In genomic region chr14:26531894-26532293, GRCh38 we compare ENCODE assay signal across 17 cellular contexts.
DNase-seq lines count a peak whose midpoint lies in the region; ATAC-seq and TF ChIP-seq lines count a peak whose summit lies in the region.
"Had no signal": no experiment of that assay in that cellular context is flagged by ENCODE, and none has a peak within 500 bp of the region (broad histone marks: within the 10 kb centered on the region; RNA-seq: fewer than 3 reads in every experiment).

No MANE protein-coding gene starts in this region.

- DNase-seq in AG20443 (ENCODE audit: low spot score) (peak; percentile 16), IMR-90 (peak; percentile 81), cardiac fibroblast (ENCODE audit: low read depth in 2 of 2) (peak; percentile 68 to 70), mesendoderm (peak; percentile 25), prostate gland (ENCODE audit: low spot score) (no peak), substantia nigra (lab: John Stamatoyannopoulos, UW) (no peak), left ventricle myocardium inferior (no peak)
- DNase-seq: activated naive CD4-positive, alpha-beta T cell treated with Interleukin-2 at 50 U/mL for 16 hours; CD8-positive, alpha-beta memory T cell; NCI-H1436; NCI-H526 treated with DMSO at 0.1 percent for 48 hours; Right ventricle myocardium superior; stimulated activated CD4-positive, alpha-beta T cell treated with anti-CD3 and anti-CD28 coated beads, Interleukin-4, amount 100 ng/mL, for 24 hours; stimulated activated naive CD8-positive, alpha-beta T cell treated with anti-CD3 and anti-CD28 coated beads, Interleukin-15, Interleukin-2, amounts not matched to agents 100 U/mL and 50 U/mL, for 24 hours had no signal

- no peak overlapping the region for H3K23ac ChIP-seq in IMR-90 (ENCODE audit: low read depth, low read length)
- H3K23ac ChIP-seq in mesendoderm (ENCODE audit: low read length) = no peak overlapping the region

- H3K4me2 ChIP-seq in IMR-90 (ENCODE audit: low read depth, low read length) (no peak overlapping the region; the same call in 1 of the 2 replicates), mesendoderm (ENCODE audit: low read length) (no peak overlapping the region)

- peak; percentile 37 for TF ChIP-seq RAD21 in IMR-90 (IDR thresholded peaks at IDR 0.05; ENCODE audit: low read length)

- H4K91ac ChIP-seq in IMR-90 (ENCODE audit: insufficient read depth, low read depth, low read length) = no peak overlapping the region

- H2BK120ac ChIP-seq in IMR-90 (ENCODE audit: low read depth, low read length) = no peak overlapping the region
- H2BK120ac ChIP-seq in mesendoderm (ENCODE audit: low read depth, low read length) = no peak overlapping the region

- no peak for TF ChIP-seq POLR2A in IMR-90 (IDR thresholded peaks at IDR 0.05; ENCODE audit: low read depth, low read length)
- no peak for TF ChIP-seq POLR2A in prostate gland (IDR thresholded peaks at IDR 0.05)

- CTCF ChIA-PET in IMR-90 (lab: Yijun Ruan, JAX) = no interaction called here

- no peaks in the 10 kb centered on the region for H3K79me1 ChIP-seq in IMR-90 (ENCODE audit: low read depth in 1 of 2, low read length in 2 of 2)
- no peaks in the 10 kb centered on the region for H3K79me1 ChIP-seq in mesendoderm (ENCODE audit: low read length)

- H3K27ac ChIP-seq in IMR-90 (ENCODE audit: insufficient read depth, low read length) = no peak overlapping the region
- H3K27ac ChIP-seq in mesendoderm (ENCODE audit: low read depth, low read length) = no peak overlapping the region
- H3K27ac ChIP-seq in prostate gland = no peak overlapping the region
- no peak overlapping the region for H3K27ac ChIP-seq in substantia nigra (ENCODE audit: low read depth, low read length, poor library complexity, severe bottlenecking)
- no peak overlapping the region for H3K27ac ChIP-seq in left ventricle myocardium inferior (replicated peaks)
- H3K27ac ChIP-seq: coronary artery, gastroesophageal sphincter had no signal

- BruUV-seq in IMR-90 (replicated peaks; lab: Mats Ljungman, UMichigan) = no TSS peak

- H3K4me1 ChIP-seq in IMR-90 (ENCODE audit: control insufficient read depth, insufficient read depth, low read length) (0 out of 2 replicates have a peak, but pooled peaks cover 2% of the 10 kb centered on the region), mesendoderm (ENCODE audit: control insufficient read depth, low read depth, low read length) (no peaks in the 10 kb centered on the region), prostate gland (replicated peaks) (no peaks in the 10 kb centered on the region), left ventricle myocardium inferior (no peaks in the 10 kb centered on the region)
- H3K4me1 ChIP-seq: gastroesophageal sphincter had no signal

- H3K9me3 ChIP-seq in IMR-90 (ENCODE audit: control insufficient read depth, insufficient read depth, low read length) = no peaks in the 10 kb centered on the region
- H3K9me3 ChIP-seq in prostate gland = no peaks in the 10 kb centered on the region
- H3K9me3 ChIP-seq in left ventricle myocardium inferior (replicated peaks) = no peaks in the 10 kb centered on the region
- H3K9me3 ChIP-seq: gastroesophageal sphincter had no signal

- dilution Hi-C loops in IMR-90 (cut with HindIII; ENCODE audit: low sequenced_read_pairs, unreplicated experiment) = no loop called here

- POLR2A ChIA-PET in IMR-90 (lab: Charles Lee; ENCODE audit: unreplicated experiment) = no interaction called here

- no peak overlapping the region for H2BK5ac ChIP-seq in IMR-90 (ENCODE audit: low read depth, low read length, poor library complexity, severe bottlenecking)
- H2BK5ac ChIP-seq in mesendoderm (ENCODE audit: low read length) = no peak overlapping the region

- no peak overlapping the region for H3K18ac ChIP-seq in IMR-90 (ENCODE audit: low read depth, low read length)
- no peak overlapping the region for H3K18ac ChIP-seq in mesendoderm (ENCODE audit: low read length)

- H3K4me3 ChIP-seq in IMR-90 (ENCODE audit: insufficient read depth, low read depth, low read length) (no peak overlapping the region), cardiac fibroblast (replicated peaks in 1 of 2; ENCODE audit: low read depth in 2 of 2, low read length in 2 of 2) (no peak overlapping the region), mesendoderm (ENCODE audit: low read length) (no peak overlapping the region), prostate gland (no peak overlapping the region), left ventricle myocardium inferior (no peak overlapping the region)
- H3K4me3 ChIP-seq: coronary artery, gastroesophageal sphincter had no signal

- no peak overlapping the region for H2AFZ ChIP-seq in IMR-90 (replicated peaks; ENCODE audit: low read length, poor library complexity)

- H3K27me3 ChIP-seq in IMR-90 (ENCODE audit: control insufficient read depth, insufficient read depth, low read length) (no peaks in the 10 kb centered on the region), mesendoderm (ENCODE audit: insufficient read depth, low read length, poor library complexity) (no peaks in the 10 kb centered on the region), prostate gland (replicated peaks; ENCODE audit: insufficient read depth) (no peaks in the 10 kb centered on the region), left ventricle myocardium inferior (ENCODE audit: low read depth) (no peaks in the 10 kb centered on the region)
- H3K27me3 ChIP-seq: gastroesophageal sphincter had no signal

- no peaks in the 10 kb centered on the region for H3K9me1 ChIP-seq in IMR-90 (ENCODE audit: insufficient read depth, low read length)

- H2AK5ac ChIP-seq in IMR-90 (ENCODE audit: low read depth, low read length) = no peak overlapping the region
- no peak overlapping the region for H2AK5ac ChIP-seq in mesendoderm (ENCODE audit: low read length)

- H4K20me1 ChIP-seq in IMR-90 (ENCODE audit: insufficient read depth, low read length) = no peaks in the 10 kb centered on the region

- no peak overlapping the region for H2BK15ac ChIP-seq in IMR-90 (ENCODE audit: low read depth, low read length)
- H2BK15ac ChIP-seq in mesendoderm (replicated peaks; ENCODE audit: low read depth) = no peak overlapping the region

- ATAC-seq in IMR-90 (ENCODE audit: low read depth) = peak; percentile 98
- no peak for ATAC-seq in HG03045 (IDR thresholded peaks at IDR 0.05; ENCODE audit: unreplicated experiment)
- ATAC-seq: gastroesophageal sphincter; stimulated activated naive CD8-positive, alpha-beta T cell treated with anti-CD3 and anti-CD28 coated beads, Interleukin-15, Interleukin-2, amounts not matched to agents 100 U/mL and 50 U/mL, for 24 hours had no signal

- H4K5ac ChIP-seq in IMR-90 (ENCODE audit: low read depth, low read length) = no peak overlapping the region
- no peak overlapping the region for H4K5ac ChIP-seq in mesendoderm (ENCODE audit: low read length)

- H4K8ac ChIP-seq in IMR-90 (ENCODE audit: low read depth in 2 of 2, low read length in 2 of 2) (no peak overlapping the region), mesendoderm (ENCODE audit: low read depth, low read length) (no peak overlapping the region)

- intact Hi-C loops in IMR-90 (cut with micrococcal nuclease) (no loop called here), prostate gland (cut with DNase I) (no loop called here), left ventricle myocardium inferior (cut with micrococcal nuclease) (no loop called here)

- H3K56ac ChIP-seq in IMR-90 (ENCODE audit: extremely low read depth, insufficient read depth, low read length) (no peak overlapping the region), mesendoderm (ENCODE audit: low read length) (no peak overlapping the region)

- no peak overlapping the region for H2AK9ac ChIP-seq in IMR-90 (replicated peaks; ENCODE audit: low read depth, low read length, poor library complexity)

- H3K36me3 ChIP-seq in IMR-90 (ENCODE audit: control insufficient read depth, insufficient read depth, low read length) (no peaks in the 10 kb centered on the region), mesendoderm (ENCODE audit: control insufficient read depth, insufficient read depth, low read length) (no peaks in the 10 kb centered on the region), prostate gland (no peaks in the 10 kb centered on the region), left ventricle myocardium inferior (no peaks in the 10 kb centered on the region)
- H3K36me3 ChIP-seq: gastroesophageal sphincter had no signal

- H3K9ac ChIP-seq in IMR-90 (ENCODE audit: low read depth, low read length) (no peak overlapping the region), mesendoderm (ENCODE audit: low read length) (no peak overlapping the region)

- no peak overlapping the region for H3K4ac ChIP-seq in IMR-90 (ENCODE audit: low read depth, low read length)
- no peak overlapping the region for H3K4ac ChIP-seq in mesendoderm (ENCODE audit: low read depth, low read length)

- in situ Hi-C loops in IMR-90 (cut with MboI; ENCODE audit: low sequenced_read_pairs) = no loop called here

- H3K14ac ChIP-seq in IMR-90 (replicated peaks; ENCODE audit: low read depth, low read length) = no peak overlapping the region

- no CpG with 5 or more reads among the region's 3 CpGs for WGBS in IMR-90 (ENCODE audit: extremely low coverage in 2 of 2, insufficient read length in 1 of 2), 2 experiments
- WGBS in mesendoderm (ENCODE audit: extremely low coverage, insufficient coverage, low lambda C conversion rate) = no CpG with 5 or more reads among the region's 3 CpGs
- WGBS in prostate gland = 79% methylated on average over 3 of the region's 3 CpGs

- H3K79me2 ChIP-seq in mesendoderm (ENCODE audit: control insufficient read depth, insufficient read depth, low read length) = no peaks in the 10 kb centered on the region

- TF ChIP-seq CTCF in IMR-90 (conservative IDR thresholded peaks at IDR 0.05; ENCODE audit: low read depth, low read length) (peak; percentile 62), cardiac fibroblast (IDR thresholded peaks at IDR 0.05; ENCODE audit: low read depth, low read length) (peak; percentile 38), prostate gland (IDR thresholded peaks at IDR 0.05) (no peak), left ventricle myocardium inferior (IDR thresholded peaks at IDR 0.05; ENCODE audit: borderline replicate concordance) (no peak)

- H2BK20ac ChIP-seq in IMR-90 (ENCODE audit: low read depth, low read length) = no peak overlapping the region

TF ChIP-seq in IMR-90, 13 proteins besides CTCF, POLR2A, EP300 and RAD21:
- TF ChIP-seq CEBPB (IDR thresholded peaks at IDR 0.05; ENCODE audit: low read depth, low read length) (peak; percentile 53; the same call in 1 of the 2 replicates), MXI1 (IDR thresholded peaks at IDR 0.05; ENCODE audit: borderline replicate concordance, low read depth, low read length) (no peak), FOS (IDR thresholded peaks at IDR 0.05; ENCODE audit: low read depth, low read length) (peak; percentile 49; the same call in 1 of the 2 replicates)

Comparison
In these comparisons a context has a peak if more than half of its experiments do, and no peak if none do; other contexts are left out.
1. DNase-seq: peak in AG20443 (single experiment), IMR-90 (single experiment), cardiac fibroblast (2 of 2) and mesendoderm (single experiment); none in prostate gland (single experiment), substantia nigra (0 of 49) and left ventricle myocardium inferior (single experiment).
2. CTCF ChIP-seq: peak in IMR-90 (single experiment) and cardiac fibroblast (single experiment); none in prostate gland (0 of 4) and left ventricle myocardium inferior (single experiment).